Comparison of ENCODE assay signal across 32 cellular contexts in the genomic region with DNA sequence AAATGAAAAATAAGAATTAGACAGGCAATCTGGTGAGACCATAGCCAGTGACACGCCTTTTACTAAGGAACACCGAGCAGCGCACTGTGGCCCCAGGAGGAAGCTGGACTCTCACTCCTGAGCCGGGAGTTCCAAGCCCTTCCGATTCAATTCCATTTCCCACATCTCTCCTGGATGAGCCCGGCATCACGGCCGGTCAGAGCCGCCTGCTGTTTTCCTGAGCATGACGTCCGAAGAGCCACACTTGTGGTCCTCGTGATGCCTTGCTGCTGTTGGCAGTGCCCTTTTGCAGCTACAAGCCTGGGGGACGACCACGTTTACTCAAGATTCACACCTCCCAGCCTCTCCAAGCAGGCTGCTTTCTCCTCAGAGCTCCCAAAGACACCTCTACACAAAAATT. TPM values are rescaled to one million over a fixed set of nuclear protein-coding genes. Genes with fewer than 3 reads are reported as not detected.
DNase-seq lines count a peak whose midpoint lies in the region; ATAC-seq, FAIRE-seq and TF ChIP-seq lines count a peak whose summit lies in the region.
"Had no signal": no experiment of that assay in that cellular context is flagged by ENCODE, and none has a peak within 500 bp of the region (broad histone marks: within the 10 kb centered on the region; RNA-seq: fewer than 3 reads in every experiment).

No MANE protein-coding gene starts in this region.

- H3K4me1 ChIP-seq in HepG2 (ENCODE audit: insufficient read depth, low read length): no peaks in the 10 kb centered on the region
- H3K4me1 ChIP-seq in right lobe of liver: no peaks in the 10 kb centered on the region
- peaks cover 9% of the 10 kb centered on the region for H3K4me1 ChIP-seq in Panc1 (ENCODE audit: control insufficient read depth, insufficient read depth, low read length)
- peaks cover 30% of the 10 kb centered on the region for H3K4me1 ChIP-seq in osteoblast (ENCODE audit: insufficient read depth, low read length)
- peaks cover 6% of the 10 kb centered on the region for H3K4me1 ChIP-seq in vagina
- H3K4me1 ChIP-seq in mucosa of descending colon (ENCODE audit: low read depth): no peaks in the 10 kb centered on the region
- H3K4me1 ChIP-seq: ascending aorta, colonic mucosa had no signal

- BruUV-seq in HepG2 (replicated peaks; lab: Mats Ljungman, UMichigan) (no TSS peak), Panc1 (replicated peaks; lab: Mats Ljungman, UMichigan) (no TSS peak)

- H3K4me3 Mint-ChIP-seq in stimulated activated naive CD8-positive, alpha-beta T cell treated with anti-CD3 and anti-CD28 coated beads, Interleukin-15, amount 100 ng/mL, for 72 hours: peak overlapping the region in 1 of 2 donors; percentile 59
- H3K4me3 Mint-ChIP-seq: CD4-positive, alpha-beta memory T cell; immature natural killer cell; nephron had no signal

- no peaks in the 10 kb centered on the region for H3K9me3 ChIP-seq in HepG2 (ENCODE audit: low read length)
- H3K9me3 ChIP-seq in right lobe of liver: no peaks in the 10 kb centered on the region
- H3K9me3 ChIP-seq in Panc1 (ENCODE audit: control insufficient read depth, insufficient read depth, low read depth, low read length): no peaks in the 10 kb centered on the region
- H3K9me3 ChIP-seq in osteoblast (ENCODE audit: low read depth, low read length): no peaks in the 10 kb centered on the region
- H3K9me3 ChIP-seq in vagina: no peaks in the 10 kb centered on the region
- H3K9me3 ChIP-seq in mucosa of descending colon: no peaks in the 10 kb centered on the region
- H3K9me3 ChIP-seq: ascending aorta, colonic mucosa, ovary had no signal

- H3K4me3 ChIP-seq in HepG2 (replicated peaks in 1 of 3; ENCODE audit: insufficient read depth in 1 of 3, low read depth in 2 of 3, low read length in 3 of 3) (no peak overlapping the region), right lobe of liver (no peak overlapping the region), Panc1 (ENCODE audit: low read depth in 2 of 2, low read length in 2 of 2) (no peak overlapping the region), osteoblast (ENCODE audit: insufficient read depth, low read length) (no peak overlapping the region), vagina (no peak overlapping the region), mucosa of descending colon (no peak overlapping the region)
- H3K4me3 ChIP-seq: ascending aorta, colonic mucosa, ovary had no signal

- no peaks in the 10 kb centered on the region for H4K20me1 ChIP-seq in HepG2 (ENCODE audit: insufficient read depth, low read length)
- peaks cover 48% of the 10 kb centered on the region for H4K20me1 ChIP-seq in osteoblast (ENCODE audit: insufficient read depth, low read length)

- peaks cover 0 to 14% of the 10 kb centered on the region in 2 donors for H3K9me3 Mint-ChIP-seq in stimulated activated naive CD8-positive, alpha-beta T cell treated with anti-CD3 and anti-CD28 coated beads, Interleukin-15, amount 100 ng/mL, for 72 hours
- H3K9me3 Mint-ChIP-seq: immature natural killer cell had no signal

- H3K27me3 ChIP-seq in HepG2 (ENCODE audit: control insufficient read depth in 1 of 2, insufficient read depth in 2 of 2, low read length in 2 of 2) (peaks cover 3 to 34% of the 10 kb centered on the region in 2 experiments), right lobe of liver (no peaks in the 10 kb centered on the region), Panc1 (ENCODE audit: control insufficient read depth, insufficient read depth, low read length) (no peaks in the 10 kb centered on the region), osteoblast (ENCODE audit: insufficient read depth, low read length) (no peaks in the 10 kb centered on the region), vagina (no peaks in the 10 kb centered on the region)
- H3K27me3 ChIP-seq: ascending aorta, colonic mucosa, ovary had no signal

- intact Hi-C loops in HepG2 (cut with micrococcal nuclease; ENCODE audit: unreplicated experiment) (no loop called here), right lobe of liver (cut with DNase I) (no loop called here), Panc1 (cut with micrococcal nuclease; ENCODE audit: unreplicated experiment) (no loop called here), vagina (cut with DNase I) (no loop called here), mucosa of descending colon (cut with DNase I, micrococcal nuclease) (no loop called here)

- H3K4me1 Mint-ChIP-seq in stimulated activated naive CD8-positive, alpha-beta T cell treated with anti-CD3 and anti-CD28 coated beads, Interleukin-15, amount 100 ng/mL, for 72 hours: peaks cover 24% of the 10 kb centered on the region
- H3K4me1 Mint-ChIP-seq: immature natural killer cell had no signal

- no peak for TF ChIP-seq RAD21 in HepG2 (CRISPR knock-in tag; IDR thresholded peaks at IDR 0.05)

- no peak overlapping the region for H3K27ac Mint-ChIP-seq in stimulated activated naive CD8-positive, alpha-beta T cell treated with anti-CD3 and anti-CD28 coated beads, Interleukin-15, amount 100 ng/mL, for 72 hours
- H3K27ac Mint-ChIP-seq: immature natural killer cell, nephron had no signal

- TF ChIP-seq CTCF in HepG2 (CRISPR knock-in tag; IDR thresholded peaks at IDR 0.05) (no peak), right lobe of liver (IDR thresholded peaks at IDR 0.05) (no peak), Panc1 (IDR thresholded peaks at IDR 0.05) (no peak), osteoblast (IDR thresholded peaks at IDR 0.05; ENCODE audit: extremely low read depth, low read depth, low read length) (no peak), vagina (IDR thresholded peaks at IDR 0.05) (no peak), mucosa of descending colon (IDR thresholded peaks at IDR 0.05) (no peak)

- DNase-seq in HepG2 (ENCODE audit: low spot score): no peak
- DNase-seq in right lobe of liver: no peak
- DNase-seq in Panc1 (ENCODE audit: low read depth, low spot score): no peak
- DNase-seq in osteoblast (ENCODE audit: insufficient read length, low spot score, missing footprints): no peak
- DNase-seq in stimulated activated naive CD8-positive, alpha-beta T cell treated with anti-CD3 and anti-CD28 coated beads, Interleukin-15, amount 100 ng/mL, for 72 hours: no peak
- DNase-seq in vagina (ENCODE audit: extremely low spot score in 2 of 2): no peak
- DNase-seq in activated CD4-positive, alpha-beta T cell treated with anti-CD3 and anti-CD28 coated beads, Interleukin-2, amount 50 U/mL, for 1 hour: no peak
- no peak for DNase-seq in mucosa of descending colon
- DNase-seq: activated CD4-positive, alpha-beta T cell treated with anti-CD3 and anti-CD28 coated beads for 4 hours; activated CD8-positive, alpha-beta memory T cell treated with anti-CD3 and anti-CD28 coated beads for 24 hours; activated gamma-delta T cell treated with Interleukin-2 at 50 U/mL for 16 hours; activated T-cell treated with anti-CD3 and anti-CD28 coated beads for 4 hours; CD4-positive, alpha-beta memory T cell; colonic mucosa; effector CD4-positive, alpha-beta T cell; immature natural killer cell; KG1; left colon; mammary epithelial cell; NCI-H1417; NCI-H2029; ovary; SIG-M5; stimulated activated CD4-positive, alpha-beta T cell treated with anti-CD3 and anti-CD28 coated beads, Interleukin-1b, Interleukin-23, amount 100 ng/mL, for 48 hours; stimulated activated CD8-positive, alpha-beta memory T cell treated with anti-CD3 and anti-CD28 coated beads, Interleukin-4, amount 100 ng/mL, for 48 hours; T-helper 9 cell had no signal

- H2AFZ ChIP-seq in HepG2 (ENCODE audit: low read length): no peak overlapping the region
- no peak overlapping the region for H2AFZ ChIP-seq in osteoblast (ENCODE audit: low read length)

- POLR2A ChIA-PET in HepG2 (lab: Yijun Ruan, JAX) (no interaction called here), Panc1 (lab: Charles Lee) (no interaction called here)

- peaks cover 43% of the 10 kb centered on the region for H3K27me3 Mint-ChIP-seq in stimulated activated naive CD8-positive, alpha-beta T cell treated with anti-CD3 and anti-CD28 coated beads, Interleukin-15, amount 100 ng/mL, for 72 hours

- FAIRE-seq in HepG2 (lab: Jason Lieb, UNC): no peak
- FAIRE-seq: A204.1, D721Med, H54 had no signal

- ATAC-seq in HepG2 (peak; percentile 39; the same call in 1 of the 3 replicates), right lobe of liver (no peak), Panc1 (no peak), mucosa of descending colon (no peak)
- no peak for ATAC-seq in stimulated activated naive CD8-positive, alpha-beta T cell treated with anti-CD3 and anti-CD28 coated beads, Interleukin-15, amount 100 ng/mL, for 72 hours
- ATAC-seq: left colon had no signal

- no peak overlapping the region for H3K4me2 ChIP-seq in HepG2 (ENCODE audit: low read depth, low read length)
- H3K4me2 ChIP-seq in osteoblast (ENCODE audit: insufficient read depth, low read length): peak overlapping the region; percentile 28

- CTCF ChIA-PET in HepG2 (lab: Yijun Ruan, JAX; ENCODE audit: low intra/inter-chr PET ratio, low total read pairs): no interaction called here
- CTCF ChIA-PET in Panc1 (lab: Charles Lee): no interaction called here

- H3K36me3 ChIP-seq in HepG2 (replicated peaks in 1 of 2; ENCODE audit: control insufficient read depth in 1 of 2, insufficient read depth in 2 of 2, low read length in 2 of 2) (no peaks in the 10 kb centered on the region), right lobe of liver (no peaks in the 10 kb centered on the region), Panc1 (ENCODE audit: control insufficient read depth, insufficient read depth, low read length) (no peaks in the 10 kb centered on the region), osteoblast (ENCODE audit: insufficient read depth, low read length) (peaks cover 7% of the 10 kb centered on the region), vagina (no peaks in the 10 kb centered on the region), mucosa of descending colon (ENCODE audit: low read depth) (no peaks in the 10 kb centered on the region)
- H3K36me3 ChIP-seq: ascending aorta, colonic mucosa, ovary had no signal

- H3K27ac ChIP-seq in HepG2 (ENCODE audit: extremely low read length, insufficient read depth, low read length): no peak overlapping the region
- H3K27ac ChIP-seq in right lobe of liver: no peak overlapping the region
- 0 out of 2 replicates have a peak overlapping the region, but pooled peaks have one; percentile 23 for H3K27ac ChIP-seq in Panc1 (ENCODE audit: low read length)
- peak overlapping the region; percentile 68 for H3K27ac ChIP-seq in osteoblast (ENCODE audit: low read depth, low read length)
- no peak overlapping the region for H3K27ac ChIP-seq in vagina
- H3K27ac ChIP-seq: ascending aorta, colonic mucosa, ovary, VCaP had no signal

- H3K79me2 ChIP-seq in HepG2 (ENCODE audit: insufficient read depth, low read length) (no peaks in the 10 kb centered on the region), osteoblast (ENCODE audit: insufficient read depth, low read length) (peaks cover 95% of the 10 kb centered on the region)

- in situ Hi-C loops in HepG2 (cut with HindIII; ENCODE audit: extremely low pct_ligation_motif_present, low pct_unique_long_range_greater_than_20kb): no loop called here
- in situ Hi-C loops in Panc1 (cut with HindIII; ENCODE audit: low pct_unique_long_range_greater_than_20kb, low sequenced_read_pairs): no loop called here

- 29% methylated on average over 6 of the region's 14 CpGs for WGBS in HepG2 (ENCODE audit: low lambda C conversion rate)
- 73% methylated on average over 12 of the region's 14 CpGs for WGBS in right lobe of liver (ENCODE audit: insufficient coverage, low coverage, low lambda C conversion rate, missing lambda C conversion rate)

- H3K9ac ChIP-seq in HepG2 (ENCODE audit: insufficient read depth, low read depth, low read length): no peak overlapping the region

- TF ChIP-seq POLR2A in HepG2 (IDR thresholded peaks at IDR 0.05; ENCODE audit: insufficient read depth in 1 of 2, low read depth in 2 of 2, low read length in 2 of 2): no peak
- TF ChIP-seq POLR2A in right lobe of liver (IDR thresholded peaks at IDR 0.05): no peak
- no peak for TF ChIP-seq POLR2A in vagina (IDR thresholded peaks at IDR 0.05)

- TF ChIP-seq EP300 in HepG2 (IDR thresholded peaks at IDR 0.05; ENCODE audit: low read depth in 2 of 2, low read length in 2 of 2): no peak
- no peak for TF ChIP-seq EP300 in HepG2 (CRISPR knock-in tag; IDR thresholded peaks at IDR 0.05; ENCODE audit: borderline replicate concordance)

RNA-seq across cellular contexts. Expression of gene FBXL14, which starts 40.8 kb away (rescaled TPM):
- total RNA-seq in HepG2 (2016; rRNA removed; fragmentation: Illumina TruSeq; extraction: Trizol) (5.5 and 7.0 TPM in 2 replicates), right lobe of liver (1 to 10 TPM; 4.7 to 6.8 (median 5.4) TPM), Panc1 (2021; ENCODE audit: unreplicated experiment) (15.1 TPM), osteoblast (9.8 and 10.3 TPM in 2 replicates), vagina (15.2 TPM), mucosa of descending colon (10 to 100 TPM; 29.4 to 39.6 (median 33.6) TPM)
- 1.6 TPM in 2 replicates for total RNA-seq in HepG2 (2016; cell fraction: cytosol; rRNA removed; fragmentation: Illumina TruSeq; extraction: Trizol; ENCODE audit: low read depth)
- 5.8 and 6.3 TPM in 2 replicates for total RNA-seq in HepG2 (2016; cell fraction: insoluble cytoplasmic fraction; rRNA removed; fragmentation: Illumina TruSeq; extraction: Trizol)
- 7.3 and 8.4 TPM in 2 replicates for total RNA-seq in HepG2 (2016; cell fraction: membrane; rRNA removed; fragmentation: Illumina TruSeq; extraction: Trizol)
- 3.5 and 4.2 TPM in 2 replicates for total RNA-seq in HepG2 (2016; cell fraction: nucleus; rRNA removed; fragmentation: Illumina TruSeq; extraction: Trizol)
- 7.2 and 7.4 TPM in 2 replicates for polyA plus RNA-seq in HepG2 (2011; rRNA removed)
- 5.7 and 11.0 TPM in 2 replicates for polyA plus RNA-seq in HepG2 (2011; cell fraction: cytosol; rRNA removed)
- polyA plus RNA-seq in HepG2 (2011; cell fraction: nucleus; rRNA removed): 4.8 and 5.6 TPM in 2 replicates
- 1.5 and 3.4 TPM in 2 replicates for polyA plus RNA-seq in HepG2 (2012)
- polyA plus RNA-seq in HepG2 (2016; cell fraction: cytosol; fragmentation: Illumina TruSeq; extraction: Trizol; ENCODE audit: low read depth): 1.3 and 1.5 TPM in 2 replicates
- 4.3 and 4.9 TPM in 2 replicates for polyA plus RNA-seq in HepG2 (2016; cell fraction: insoluble cytoplasmic fraction; fragmentation: Illumina TruSeq; extraction: Trizol; ENCODE audit: low read depth)
- polyA plus RNA-seq in HepG2 (2016; cell fraction: membrane; fragmentation: Illumina TruSeq; extraction: Trizol; ENCODE audit: low read depth): 3.9 and 4.6 TPM in 2 replicates
- polyA plus RNA-seq in HepG2 (2016; cell fraction: nucleus; fragmentation: Illumina TruSeq; extraction: Trizol; ENCODE audit: insufficient read depth, low read depth): 2.8 and 3.0 TPM in 2 replicates
- polyA minus RNA-seq in HepG2 (2011; rRNA and poly(A)+ RNA removed; ENCODE audit: low replicate concordance): 24.9 and 37.9 TPM in 2 replicates
- 5.9 and 9.1 TPM in 2 replicates for polyA minus RNA-seq in HepG2 (2011; cell fraction: cytosol; rRNA and poly(A)+ RNA removed)
- polyA minus RNA-seq in HepG2 (2011; cell fraction: nucleus; rRNA and poly(A)+ RNA removed): 3.3 and 4.5 TPM in 2 replicates
- 17.2 TPM for polyA plus RNA-seq in Panc1 (2012; ENCODE audit: insufficient read length)

Comparison
In these comparisons a context has a peak if more than half of its experiments do, and no peak if none do; other contexts are left out.
1. H3K27ac ChIP-seq: peak in Panc1 (single experiment) and osteoblast (single experiment); none in HepG2 (single experiment), right lobe of liver (0 of 3) and vagina (single experiment).